In the genomic region with DNA sequence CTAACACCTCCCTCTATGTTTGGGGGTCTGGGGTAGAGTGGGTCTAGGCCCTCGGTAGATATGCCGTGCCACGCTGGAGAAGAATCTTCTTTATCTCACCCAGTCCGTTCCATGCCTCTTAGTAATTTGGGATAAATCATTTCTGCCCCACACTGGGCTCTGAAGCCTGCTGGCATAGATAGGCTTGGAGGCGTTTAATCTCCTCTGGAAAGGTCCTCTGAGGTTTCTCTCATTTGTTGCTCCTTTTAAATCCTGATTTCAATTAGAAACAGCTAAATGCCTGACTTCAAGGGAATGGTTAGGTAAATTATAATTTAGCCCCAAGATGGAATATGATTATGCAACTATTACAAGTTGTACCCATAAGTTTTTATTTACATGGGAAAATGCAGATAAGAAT, we compare ENCODE assay signal across 20 cellular contexts.
"Had no signal": no experiment of that assay in that cellular context is flagged by ENCODE, and none has a peak within 500 bp of the region (broad histone marks: within the 10 kb centered on the region; RNA-seq: fewer than 3 reads in every experiment).

No MANE protein-coding gene starts in this region.

- H3K9me3 ChIP-seq: gastroesophageal sphincter, heart right ventricle, lower lobe of right lung had no signal

- H3K9ac ChIP-seq: neural progenitor cell, parathyroid adenoma had no signal

- H3K27ac ChIP-seq: epithelial cell of prostate, gastroesophageal sphincter, heart right ventricle, lower lobe of right lung, neural progenitor cell, parathyroid adenoma had no signal

- H3K4me1 ChIP-seq: gastroesophageal sphincter, heart right ventricle, lower lobe of right lung, neural progenitor cell, parathyroid adenoma had no signal

- H3K27me3 Mint-ChIP-seq: effector memory CD8-positive, alpha-beta T cell; naive B cell; stimulated activated naive B cell treated with anti-CD40 and anti-IgM and Interleukin-4, amounts not matched to agents 10 μg/mL and 1 μg/mL and 100 μg/mL, for 72 hours had no signal

- H3K9me3 Mint-ChIP-seq: activated CD4-positive, alpha-beta T cell treated with anti-CD3 and anti-CD28 coated beads, Interleukin-2, amount 10 ng/mL, durations not matched to agents 7 days and 5 days; dendritic cell treated with granulocyte-macrophage colony-stimulating factor and Interleukin-4, amounts not matched to agents 40 ng/mL and 50 ng/mL, for 4 days; effector memory CD8-positive, alpha-beta T cell; neural progenitor cell had no signal

- ATAC-seq: activated naive CD4-positive, alpha-beta T cell treated with anti-CD3 and anti-CD28 coated beads, Interleukin-2, amount 50 U/mL, for 72 hours; activated T-cell treated with anti-CD3 and anti-CD28 coated beads, Interleukin-2, amount 50 U/mL, for 72 hours; effector memory CD8-positive, alpha-beta T cell; gastroesophageal sphincter; heart right ventricle; left colon; lower lobe of right lung; stimulated activated naive B cell treated with anti-CD40 and anti-IgM and Interleukin-4, amounts not matched to agents 10 μg/mL and 1 μg/mL and 100 μg/mL, for 72 hours had no signal

- H3K4me2 ChIP-seq: neural progenitor cell had no signal

- H3K36me3 ChIP-seq: gastroesophageal sphincter, heart right ventricle, lower lobe of right lung, neural progenitor cell had no signal

- H3K27me3 ChIP-seq: gastroesophageal sphincter, neural progenitor cell had no signal

- H3K4me3 Mint-ChIP-seq: activated CD4-positive, alpha-beta T cell treated with anti-CD3 and anti-CD28 coated beads, Interleukin-2, amount 10 ng/mL, durations not matched to agents 7 days and 5 days; activated T-cell treated with anti-CD3 and anti-CD28 coated beads, Interleukin-2, amount 50 U/mL, for 72 hours; dendritic cell treated with granulocyte-macrophage colony-stimulating factor and Interleukin-4, amounts not matched to agents 40 ng/mL and 50 ng/mL, for 4 days; effector memory CD8-positive, alpha-beta T cell; naive B cell; neural progenitor cell; stimulated activated naive B cell treated with anti-CD40 and anti-IgM and Interleukin-4, amounts not matched to agents 10 μg/mL and 1 μg/mL and 100 μg/mL, for 72 hours had no signal

- H3K36me3 Mint-ChIP-seq: activated naive CD4-positive, alpha-beta T cell treated with anti-CD3 and anti-CD28 coated beads, Interleukin-2, amount 50 U/mL, for 72 hours; neural progenitor cell had no signal

- DNase-seq: activated CD4-positive, alpha-beta T cell treated with anti-CD3 and anti-CD28 coated beads, Interleukin-2, amount 10 ng/mL, durations not matched to agents 7 days and 5 days; activated CD8-positive, alpha-beta memory T cell treated with anti-CD3 and anti-CD28 coated beads, Interleukin-2, amount 50 U/mL, for 48 hours; activated gamma-delta T cell; activated T-cell treated with anti-CD3 and anti-CD28 coated beads, Interleukin-2, amount 50 U/mL, for 72 hours; anterior cingulate cortex; cerebellar nuclear complex; effector memory CD8-positive, alpha-beta T cell; heart right ventricle; left colon; lower lobe of right lung; naive B cell; stimulated activated naive B cell treated with anti-CD40 and anti-IgM and Interleukin-4, amounts not matched to agents 10 μg/mL and 1 μg/mL and 100 μg/mL, for 72 hours; T-helper 9 cell; trophoblast cell had no signal

- H2AFZ ChIP-seq: neural progenitor cell, parathyroid adenoma had no signal

- H3K4me3 ChIP-seq: gastroesophageal sphincter, heart right ventricle, lower lobe of right lung, neural progenitor cell had no signal

- H3K27ac Mint-ChIP-seq: activated CD4-positive, alpha-beta T cell treated with anti-CD3 and anti-CD28 coated beads, Interleukin-2, amount 10 ng/mL, durations not matched to agents 7 days and 5 days; activated naive CD4-positive, alpha-beta T cell treated with anti-CD3 and anti-CD28 coated beads, Interleukin-2, amount 50 U/mL, for 72 hours; activated T-cell treated with anti-CD3 and anti-CD28 coated beads, Interleukin-2, amount 50 U/mL, for 72 hours; dendritic cell treated with granulocyte-macrophage colony-stimulating factor and Interleukin-4, amounts not matched to agents 40 ng/mL and 50 ng/mL, for 4 days; effector memory CD8-positive, alpha-beta T cell; neural progenitor cell; stimulated activated naive B cell treated with anti-CD40 and anti-IgM and Interleukin-4, amounts not matched to agents 10 μg/mL and 1 μg/mL and 100 μg/mL, for 72 hours had no signal
